In the genomic region with DNA sequence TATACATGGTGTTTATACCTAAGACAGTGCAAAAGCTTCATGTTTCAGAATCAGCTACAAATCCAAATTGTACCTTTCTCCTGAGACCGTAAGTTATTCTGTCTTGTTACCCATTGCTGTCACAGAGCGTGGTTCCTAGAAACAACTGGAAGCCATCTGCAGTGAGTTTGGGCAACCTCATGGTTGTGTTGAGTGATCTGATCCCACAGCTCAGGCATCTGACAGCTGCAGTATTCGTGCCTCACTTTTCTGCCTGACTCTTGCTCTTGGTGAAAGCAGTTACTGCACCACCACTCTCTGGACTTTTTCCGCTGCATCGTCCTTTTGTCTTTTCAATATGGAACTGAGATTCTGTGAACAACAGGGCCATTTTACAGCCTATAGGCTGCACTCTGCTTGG, we compare ENCODE assay signal across 17 cellular contexts.
"Had no signal": no experiment of that assay in that cellular context is flagged by ENCODE, and none has a peak within 500 bp of the region (broad histone marks: within the 10 kb centered on the region; RNA-seq: fewer than 3 reads in every experiment).

No MANE protein-coding gene starts in this region.

- H3K4me3 Mint-ChIP-seq: dendritic cell treated with granulocyte-macrophage colony-stimulating factor and Interleukin-4, amounts not matched to agents 40 ng/mL and 50 ng/mL, for 4 days; effector memory CD8-positive, alpha-beta T cell; mesothelial cell of epicardium had no signal

- H3K4me1 Mint-ChIP-seq: mesothelial cell of epicardium had no signal

- H3K27me3 ChIP-seq: colonic mucosa, esophagus muscularis mucosa, gastrocnemius medialis, heart right ventricle, left lung had no signal

- H3K27ac ChIP-seq: colonic mucosa, esophagus muscularis mucosa, gastrocnemius medialis, heart right ventricle, left lung, lower lobe of right lung had no signal

- H3K27ac Mint-ChIP-seq: dendritic cell treated with granulocyte-macrophage colony-stimulating factor and Interleukin-4, amounts not matched to agents 40 ng/mL and 50 ng/mL, for 4 days; effector memory CD8-positive, alpha-beta T cell; mesothelial cell of epicardium had no signal

- H3K4me1 ChIP-seq: colonic mucosa, lower lobe of right lung had no signal

- H3K4me3 ChIP-seq: colonic mucosa, esophagus muscularis mucosa, gastrocnemius medialis, heart right ventricle, left lung, lower lobe of right lung, mucosa of descending colon had no signal

- H3K9me3 ChIP-seq: colonic mucosa, esophagus muscularis mucosa, gastrocnemius medialis, left lung, lower lobe of right lung, mucosa of descending colon had no signal

- H3K36me3 Mint-ChIP-seq: mesothelial cell of epicardium had no signal

- H3K9me3 Mint-ChIP-seq: dendritic cell treated with granulocyte-macrophage colony-stimulating factor and Interleukin-4, amounts not matched to agents 40 ng/mL and 50 ng/mL, for 4 days; mesothelial cell of epicardium had no signal

- H3K36me3 ChIP-seq: colonic mucosa, esophagus muscularis mucosa, gastrocnemius medialis, heart right ventricle, left lung, lower lobe of right lung had no signal

- DNase-seq: colonic mucosa; cortex of kidney; effector CD8-positive, alpha-beta T cell; effector memory CD8-positive, alpha-beta T cell; gastrocnemius medialis; glutamatergic neuron; head of caudate nucleus; heart right ventricle; hippocampal formation; left cardiac atrium; left lung; left ventricle myocardium superior; lower lobe of right lung; mucosa of descending colon had no signal
